ENCODE assay signal across 8 cellular contexts in genomic region chr20:47351643-47352331, GRCh38. TPM values are rescaled to one million over a fixed set of nuclear protein-coding genes. Genes with fewer than 3 reads are reported as not detected.
DNase-seq lines count a peak whose midpoint lies in the region; ATAC-seq and TF ChIP-seq lines count a peak whose summit lies in the region.

No MANE protein-coding gene starts in this region.

- WGBS in spleen, 5 donors: 21 to 34% (median 23%) methylated on average over 10 of the region's 10 CpGs

- H3K4me1 ChIP-seq in spleen: peaks cover 78 to 100% (median 99%) of the 10 kb centered on the region in 6 donors

- no peak for TF ChIP-seq CTCF in spleen (IDR thresholded peaks at IDR 0.05 in 8 of 11, conservative IDR thresholded peaks at IDR 0.05 in 3 of 11)

- H3K27ac Mint-ChIP-seq in T-helper 1 cell treated with Interleukin-12 subunit alpha and Interleukin-12 subunit beta and Interleukin-4 antibody, amounts not matched to agents 30 μg/mL and 1 μg/mL, for 36 hours: peak overlapping the region; percentile 65

- H3K36me3 ChIP-seq in spleen: peaks cover 0 to 24% (median 4%) of the 10 kb centered on the region in 6 donors

- DNase-seq in T-helper 1 cell (no peak), SW480 (ENCODE audit: low spot score) (peak; percentile 65), globus pallidus (ENCODE audit: low spot score) (peak; percentile 73), spleen (peak; percentile 60), epidermal melanocyte (ENCODE audit: insufficient read length, low spot score) (no peak)

- H3K27ac ChIP-seq in spleen: peak overlapping the region; percentile 96 to 99 (median 98)

- H3K27me3 ChIP-seq in spleen (replicated peaks in 1 of 7): no peaks in the 10 kb centered on the region

- no peak for TF ChIP-seq POLR2A in spleen (IDR thresholded peaks at IDR 0.05)

- peak overlapping the region in 3 of 8 donors; percentile 2 to 62 (median 33) for H3K4me3 ChIP-seq in spleen

- no peak for ATAC-seq in HG03045 (IDR thresholded peaks at IDR 0.05; ENCODE audit: unreplicated experiment)
- no peak for ATAC-seq in HG03196 (IDR thresholded peaks at IDR 0.05; ENCODE audit: unreplicated experiment)

- no peaks in the 10 kb centered on the region for H3K9me3 Mint-ChIP-seq in T-helper 1 cell treated with Interleukin-12 subunit alpha and Interleukin-12 subunit beta and Interleukin-4 antibody, amounts not matched to agents 30 μg/mL and 1 μg/mL, for 36 hours

- H3K4me3 Mint-ChIP-seq in T-helper 1 cell treated with Interleukin-12 subunit alpha and Interleukin-12 subunit beta and Interleukin-4 antibody, amounts not matched to agents 30 μg/mL and 1 μg/mL, for 36 hours: no peak overlapping the region

- intact Hi-C loops in spleen (cut with DNase I; ENCODE audit: low total_unique reads): no loop called here

- H3K4me1 Mint-ChIP-seq in T-helper 1 cell treated with Interleukin-12 subunit alpha and Interleukin-12 subunit beta and Interleukin-4 antibody, amounts not matched to agents 30 μg/mL and 1 μg/mL, for 36 hours (ENCODE audit: low read depth): peaks cover 36% of the 10 kb centered on the region

- no peaks in the 10 kb centered on the region for H3K9me3 ChIP-seq in spleen

- no peaks in the 10 kb centered on the region for H3K27me3 Mint-ChIP-seq in T-helper 1 cell treated with Interleukin-12 subunit alpha and Interleukin-12 subunit beta and Interleukin-4 antibody, amounts not matched to agents 30 μg/mL and 1 μg/mL, for 36 hours (ENCODE audit: low read depth)

- H3K36me3 Mint-ChIP-seq in T-helper 1 cell treated with Interleukin-12 subunit alpha and Interleukin-12 subunit beta and Interleukin-4 antibody, amounts not matched to agents 30 μg/mL and 1 μg/mL, for 36 hours (ENCODE audit: low read depth): peaks cover 24% of the 10 kb centered on the region

RNA-seq across cellular contexts. Expression of gene ZMYND8, which starts 4.7 kb away (rescaled TPM):
- 10 to 100 TPM; 30.3 to 64.0 (median 56.0) TPM for total RNA-seq in spleen
- 10 to 100 TPM; 12.5 to 16.8 (median 15.6) TPM for polyA plus RNA-seq in spleen

Comparison
In these comparisons a context has a peak if more than half of its experiments do, and no peak if none do; other contexts are left out.
1. DNase-seq: peak in SW480 (single experiment), globus pallidus (single experiment) and spleen (single experiment); none in T-helper 1 cell (0 of 5) and epidermal melanocyte (single experiment).